8 cellular contexts compared by ENCODE assay signal in the genomic region with DNA sequence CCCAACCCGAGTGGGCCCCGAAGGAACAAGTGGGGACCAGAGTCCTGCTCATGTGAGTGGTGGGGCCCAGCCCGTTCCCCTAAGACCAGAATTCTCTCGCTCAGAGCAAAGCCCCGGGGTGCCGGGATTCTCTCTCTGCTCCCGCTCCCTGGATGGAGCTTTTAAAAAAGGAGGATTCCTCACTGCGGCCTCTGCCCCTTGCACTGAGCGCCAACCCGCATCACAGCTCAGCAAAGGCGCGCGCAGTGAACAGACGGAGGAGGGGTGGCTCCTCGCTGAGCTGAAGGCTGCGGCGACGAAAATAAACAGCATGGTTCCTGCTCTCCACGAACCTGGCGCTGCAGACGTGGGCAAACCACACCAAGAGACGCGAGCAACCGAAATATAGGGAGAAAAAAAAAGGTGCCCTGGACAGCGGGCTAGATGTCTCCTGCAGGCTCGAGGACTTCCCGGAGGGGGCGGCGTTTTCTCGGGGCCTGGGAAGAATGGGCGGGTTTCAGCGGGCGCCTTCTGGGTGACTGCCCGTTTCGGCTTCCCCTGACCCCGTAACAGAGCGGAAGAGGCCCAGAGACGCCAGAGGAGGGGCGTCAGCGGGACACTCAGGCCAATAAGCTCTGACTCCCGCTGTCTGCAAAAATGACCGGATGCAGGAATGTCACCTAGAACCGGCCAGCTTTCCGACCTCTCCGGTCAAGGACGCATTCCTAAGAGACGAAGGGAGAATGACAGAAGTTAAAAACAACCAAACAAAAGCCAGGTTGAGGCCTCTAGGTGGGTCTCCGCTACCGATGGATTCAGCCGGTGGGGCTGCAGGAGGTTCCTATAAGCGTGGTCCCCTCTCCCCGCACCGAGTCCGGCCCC. TPM values are rescaled to one million over a fixed set of nuclear protein-coding genes. Genes with fewer than 3 reads are reported as not detected.
A peak's percentile ranks its signal among the peaks of the same experiment; 100 is the strongest.
DNase-seq lines count a peak whose midpoint lies in the region; ATAC-seq, FAIRE-seq and TF ChIP-seq lines count a peak whose summit lies in the region.

No MANE protein-coding gene starts in this region.

- 11 to 24% methylated on average over 54 of the region's 54 CpGs for WGBS in lung, 2 donors

- peaks cover 22% of the 10 kb centered on the region for H3K4me1 Mint-ChIP-seq in activated CD4-positive, alpha-beta memory T cell treated with anti-CD3 and anti-CD28 coated beads for 36 hours (ENCODE audit: low read depth)
- peaks cover 43% of the 10 kb centered on the region for H3K4me1 Mint-ChIP-seq in stimulated activated memory B cell treated with anti-CD40 and anti-IgM and Interleukin-4, amounts not matched to agents 10 μg/mL and 1 μg/mL and 100 μg/mL, for 72 hours

- peak overlapping the region; percentile 57 for H3K27ac Mint-ChIP-seq in activated CD4-positive, alpha-beta memory T cell treated with anti-CD3 and anti-CD28 coated beads for 36 hours
- H3K27ac Mint-ChIP-seq in stimulated activated memory B cell treated with anti-CD40 and anti-IgM and Interleukin-4, amounts not matched to agents 10 μg/mL and 1 μg/mL and 100 μg/mL, for 72 hours = peak overlapping the region; percentile 91

- no peaks in the 10 kb centered on the region for H3K9me3 Mint-ChIP-seq in activated CD4-positive, alpha-beta memory T cell treated with anti-CD3 and anti-CD28 coated beads for 36 hours
- H3K9me3 Mint-ChIP-seq in stimulated activated memory B cell treated with anti-CD40 and anti-IgM and Interleukin-4, amounts not matched to agents 10 μg/mL and 1 μg/mL and 100 μg/mL, for 72 hours = no peaks in the 10 kb centered on the region

- no peak for FAIRE-seq in urothelium cell line (lab: Jason Lieb, UNC)

- no peak for TF ChIP-seq CTCF in lung (IDR thresholded peaks at IDR 0.05; ENCODE audit: control extremely low read depth, extremely low read depth)

- CTCF ChIA-PET in activated CD4-positive, alpha-beta memory T cell treated with anti-CD3 and anti-CD28 coated beads for 36 hours (lab: Charles Lee) = interaction anchor here (0.9 to 12.7 kb wide), 4 partner anchors 54 to 407 kb away, joined by 3 to 149 read pairs (median 4); no protein-coding TSS in a partner anchor

- no peaks in the 10 kb centered on the region for H3K27me3 ChIP-seq in endocrine pancreas (ENCODE audit: control insufficient read depth, insufficient read depth, low read length)
- no peaks in the 10 kb centered on the region for H3K27me3 ChIP-seq in lung (ENCODE audit: control insufficient read depth, insufficient read depth)

- H3K36me3 ChIP-seq in endocrine pancreas (ENCODE audit: control insufficient read depth, insufficient read depth, low read length) (no peaks in the 10 kb centered on the region), lung (ENCODE audit: control insufficient read depth in 2 of 2, insufficient read depth in 2 of 2, low read length in 2 of 2) (peaks cover 2 to 16% of the 10 kb centered on the region in 2 donors)

- H3K9me3 ChIP-seq in endocrine pancreas (ENCODE audit: control insufficient read depth, low read length) (no peaks in the 10 kb centered on the region), lung (ENCODE audit: control insufficient read depth in 2 of 2, insufficient read depth in 1 of 2, low read length in 1 of 2) (no peaks in the 10 kb centered on the region)

- H3K27ac ChIP-seq in lung (ENCODE audit: low read depth in 1 of 2, low read length in 1 of 2) = peak overlapping the region; percentile 81 to 97

- peak; percentile 91 for DNase-seq in A172 (ENCODE audit: low spot score)
- peak; percentile 34 for DNase-seq in activated CD4-positive, alpha-beta memory T cell treated with anti-CD3 and anti-CD28 coated beads for 36 hours
- DNase-seq in lung (ENCODE audit: low spot score) = peak; percentile 79
- DNase-seq in urothelium cell line (ENCODE audit: low spot score) = no peak

- intact Hi-C loops in activated CD4-positive, alpha-beta memory T cell treated with anti-CD3 and anti-CD28 coated beads for 36 hours (cut with micrococcal nuclease) = loop anchor here (5.0 to 10.0 kb wide), 3 partner anchors 200 to 618 kb away; partner anchors contain the start of genes CPSF3, ITGB1BP1, TAF1B and YWHAQ

- peak overlapping the region; percentile 69 for H3K4me3 Mint-ChIP-seq in activated CD4-positive, alpha-beta memory T cell treated with anti-CD3 and anti-CD28 coated beads for 36 hours
- H3K4me3 Mint-ChIP-seq in stimulated activated memory B cell treated with anti-CD40 and anti-IgM and Interleukin-4, amounts not matched to agents 10 μg/mL and 1 μg/mL and 100 μg/mL, for 72 hours = peak overlapping the region; percentile 89

- H3K4me1 ChIP-seq in endocrine pancreas (ENCODE audit: control insufficient read depth, insufficient read depth, low read length) (no peaks in the 10 kb centered on the region), lung (ENCODE audit: control insufficient read depth in 2 of 2, insufficient read depth in 2 of 2, low read length in 2 of 2) (peaks cover 6 to 16% of the 10 kb centered on the region in 2 donors)

- ATAC-seq in HG02852 (IDR thresholded peaks at IDR 0.05; ENCODE audit: unreplicated experiment) (peak; percentile 4), lung (ENCODE audit: insufficient read depth, low FRiP score) (peak; percentile 16), HG02840 (IDR thresholded peaks at IDR 0.05; ENCODE audit: low FRiP score, unreplicated experiment) (no peak)
- no peak for ATAC-seq in stimulated activated memory B cell treated with anti-CD40 and anti-IgM and Interleukin-4, amounts not matched to agents 10 μg/mL and 1 μg/mL and 100 μg/mL, for 72 hours

- POLR2A ChIA-PET in activated CD4-positive, alpha-beta memory T cell treated with anti-CD3 and anti-CD28 coated beads for 36 hours (lab: Charles Lee) = interaction anchor here (1.1 to 1.4 kb wide), 3 partner anchors 13 to 199 kb away, joined by 3 to 4 read pairs (median 4); partner anchors contain the start of gene TAF1B

- H3K9ac ChIP-seq in endocrine pancreas (ENCODE audit: control insufficient read depth, insufficient read depth, low read length) = peak overlapping the region; percentile 31

- H3K36me3 Mint-ChIP-seq in activated CD4-positive, alpha-beta memory T cell treated with anti-CD3 and anti-CD28 coated beads for 36 hours = peaks cover 6% of the 10 kb centered on the region
- peaks cover 12% of the 10 kb centered on the region for H3K36me3 Mint-ChIP-seq in stimulated activated memory B cell treated with anti-CD40 and anti-IgM and Interleukin-4, amounts not matched to agents 10 μg/mL and 1 μg/mL and 100 μg/mL, for 72 hours

- peak overlapping the region; percentile 7 for H3K4me3 ChIP-seq in endocrine pancreas (ENCODE audit: control insufficient read depth, insufficient read depth, low read length)
- H3K4me3 ChIP-seq in lung = peak overlapping the region; percentile 17

- H3K27me3 Mint-ChIP-seq in activated CD4-positive, alpha-beta memory T cell treated with anti-CD3 and anti-CD28 coated beads for 36 hours = peaks cover 3% of the 10 kb centered on the region
- no peaks in the 10 kb centered on the region for H3K27me3 Mint-ChIP-seq in stimulated activated memory B cell treated with anti-CD40 and anti-IgM and Interleukin-4, amounts not matched to agents 10 μg/mL and 1 μg/mL and 100 μg/mL, for 72 hours

RNA-seq across cellular contexts. Expression of gene KLF11, which starts 0.8 kb away (rescaled TPM):
- 18.7 and 21.4 TPM in 2 replicates for total RNA-seq in A172 (2014; rRNA removed; shearing (Covaris generic))
- 1 to 10 TPM; 5.6 to 6.1 TPM for total RNA-seq in activated CD4-positive, alpha-beta memory T cell treated with anti-CD3 and anti-CD28 coated beads for 36 hours
- 10 to 100 TPM; 20.3 to 21.8 TPM for total RNA-seq in lung
- polyA plus RNA-seq in lung = 10 to 100 TPM in 1 of 2 donors, 1 to 10 TPM in 1; 7.4 to 14.4 TPM

RNA-seq across cellular contexts. Expression of gene CYS1, which starts 37.7 kb away (rescaled TPM):
- total RNA-seq in A172 (2014; rRNA removed; shearing (Covaris generic)) = 4.0 and 5.9 TPM in 2 replicates
- under 1 TPM in 1 of 2 experiments, not detected in 1; 0.07 TPM for total RNA-seq in activated CD4-positive, alpha-beta memory T cell treated with anti-CD3 and anti-CD28 coated beads for 36 hours
- total RNA-seq in lung = 1 to 10 TPM; 1.0 to 5.1 TPM
- 1 to 10 TPM in 1 of 2 donors, under 1 TPM in 1; 0.35 to 1.0 TPM for polyA plus RNA-seq in lung

Comparison
In these comparisons a context has a peak if more than half of its experiments do, and no peak if none do; other contexts are left out.
1. ATAC-seq: peak in HG02852 (single experiment) and lung (single experiment); none in stimulated activated memory B cell treated with anti-CD40 and anti-IgM and Interleukin-4, amounts not matched to agents 10 μg/mL and 1 μg/mL and 100 μg/mL, for 72 hours (single experiment) and HG02840 (single experiment).